In genomic region chrX:129520151-129520550, GRCh38 we compare ENCODE assay signal across 23 cellular contexts. TPM values are rescaled to one million over a fixed set of nuclear protein-coding genes. Genes with fewer than 3 reads are reported as not detected.
A peak's percentile ranks its signal among the peaks of the same experiment; 100 is the strongest.
DNase-seq lines count a peak whose midpoint lies in the region; ATAC-seq and TF ChIP-seq lines count a peak whose summit lies in the region.
"Had no signal": no experiment of that assay in that cellular context is flagged by ENCODE, and none has a peak within 500 bp of the region (broad histone marks: within the 10 kb centered on the region; RNA-seq: fewer than 3 reads in every experiment).

No MANE protein-coding gene starts in this region.

- in situ Hi-C loops in Panc1 (cut with HindIII; ENCODE audit: low pct_unique_long_range_greater_than_20kb, low sequenced_read_pairs): no loop called here

- no peak for TF ChIP-seq EP300 in esophagus muscularis mucosa (IDR thresholded peaks at IDR 0.05)
- TF ChIP-seq EP300 in stomach (IDR thresholded peaks at IDR 0.05): no peak

- H3K27ac Mint-ChIP-seq in nephron progenitor cell: peak overlapping the region; percentile 62
- H3K27ac Mint-ChIP-seq: CD8-positive, alpha-beta T cell had no signal

- peaks cover 34% of the 10 kb centered on the region for H3K4me1 Mint-ChIP-seq in nephron progenitor cell

- TF ChIP-seq POLR2A in esophagus muscularis mucosa (IDR thresholded peaks at IDR 0.05; ENCODE audit: low read depth): no peak
- no peak for TF ChIP-seq POLR2A in stomach (IDR thresholded peaks at IDR 0.05)
- no peak for TF ChIP-seq POLR2A in spleen (IDR thresholded peaks at IDR 0.05)

- no TSS peak for BruUV-seq in Panc1 (replicated peaks; lab: Mats Ljungman, UMichigan)

- no peaks in the 10 kb centered on the region for H3K27me3 ChIP-seq in Panc1 (ENCODE audit: control insufficient read depth, insufficient read depth, low read length)
- no peaks in the 10 kb centered on the region for H3K27me3 ChIP-seq in esophagus muscularis mucosa
- no peaks in the 10 kb centered on the region for H3K27me3 ChIP-seq in stomach
- H3K27me3 ChIP-seq in spleen (replicated peaks in 1 of 7): peaks cover 0 to 26% (median 3%) of the 10 kb centered on the region in 7 donors
- H3K27me3 ChIP-seq: MG63, SJSA1 had no signal

- WGBS in esophagus muscularis mucosa: 53% methylated on average over 3 of the region's 3 CpGs
- WGBS in stomach, 5 donors: 49 to 66% (median 63%) methylated on average over 3 of the region's 3 CpGs
- WGBS in spleen, 5 donors: 65 to 85% (median 78%) methylated on average over 3 of the region's 3 CpGs

- H3K27me3 Mint-ChIP-seq in nephron progenitor cell (ENCODE audit: low read depth, poor library complexity): no peaks in the 10 kb centered on the region

- DNase-seq in Panc1 (ENCODE audit: low read depth, low spot score) (no peak), esophagus muscularis mucosa (ENCODE audit: extremely low spot score) (no peak), nephron progenitor cell (no peak), stomach (no peak), spleen (no peak), SKM-1 treated with dmso at 0.1 percent for 144 hours (lab: John Stamatoyannopoulos, UW; ENCODE audit: unreplicated experiment) (no peak)
- DNase-seq: C1 segment of cervical spinal cord; Caco-2; CD8-positive, alpha-beta T cell; DMS 273 treated with DMSO at 0.1 percent for 48 hours; DMS79; GF-D8; HCEC 1CT; KBM-7; MG63; NCI-H2029 treated with DMSO at 0.1 percent for 48 hours; NCI-H446 treated with DMSO at 0.1 percent for 48 hours; NCI-H526; PC-9; Right ventricle myocardium superior; RPMI8226 had no signal

- H3K9me3 ChIP-seq in Panc1 (ENCODE audit: control insufficient read depth, insufficient read depth, low read depth, low read length): no peaks in the 10 kb centered on the region
- H3K9me3 ChIP-seq in esophagus muscularis mucosa: no peaks in the 10 kb centered on the region
- no peaks in the 10 kb centered on the region for H3K9me3 ChIP-seq in stomach
- H3K9me3 ChIP-seq in spleen: peaks cover 0 to 3% (median 0%) of the 10 kb centered on the region in 8 donors
- H3K9me3 ChIP-seq: Caco-2, MG63, SJSA1 had no signal

- H3K36me3 Mint-ChIP-seq in nephron progenitor cell (ENCODE audit: low read depth): peaks cover 29% of the 10 kb centered on the region
- H3K36me3 Mint-ChIP-seq: CD8-positive, alpha-beta T cell had no signal

- no peak for TF ChIP-seq CTCF in Panc1 (IDR thresholded peaks at IDR 0.05)
- TF ChIP-seq CTCF in esophagus muscularis mucosa (IDR thresholded peaks at IDR 0.05): no peak
- TF ChIP-seq CTCF in nephron progenitor cell (IDR thresholded peaks at IDR 0.05): no peak
- TF ChIP-seq CTCF in stomach (IDR thresholded peaks at IDR 0.05): no peak
- no peak for TF ChIP-seq CTCF in spleen (IDR thresholded peaks at IDR 0.05 in 8 of 11, conservative IDR thresholded peaks at IDR 0.05 in 3 of 11)

- H3K4me3 ChIP-seq in Panc1 (ENCODE audit: low read depth in 2 of 2, low read length in 2 of 2): no peak overlapping the region
- H3K4me3 ChIP-seq in esophagus muscularis mucosa: no peak overlapping the region
- no peak overlapping the region for H3K4me3 ChIP-seq in stomach
- H3K4me3 ChIP-seq in spleen: no peak overlapping the region
- H3K4me3 ChIP-seq: MG63, PC-9, SJSA1 had no signal

- peak overlapping the region; percentile 41; the same call in 1 of the 2 replicates for H3K27ac ChIP-seq in Panc1 (ENCODE audit: low read length)
- peak overlapping the region in 3 of 4 donors; percentile 3 to 94 (median 93) for H3K27ac ChIP-seq in esophagus muscularis mucosa (replicated peaks in 1 of 4)
- H3K27ac ChIP-seq in stomach: no peak overlapping the region
- H3K27ac ChIP-seq in spleen: no peak overlapping the region
- H3K27ac ChIP-seq: PC-9, SJSA1 had no signal

- H3K4me3 Mint-ChIP-seq in nephron progenitor cell: peak overlapping the region; percentile 98
- H3K4me3 Mint-ChIP-seq: CD8-positive, alpha-beta T cell had no signal

- H3K4me1 ChIP-seq in Panc1 (ENCODE audit: control insufficient read depth, insufficient read depth, low read length) (peaks cover 17% of the 10 kb centered on the region), esophagus muscularis mucosa (peaks cover 3 to 38% (median 10%) of the 10 kb centered on the region in 4 donors), stomach (peaks cover 0 to 8% (median 0%) of the 10 kb centered on the region in 4 donors), spleen (peaks cover 0 to 10% (median 0%) of the 10 kb centered on the region in 6 donors)
- H3K4me1 ChIP-seq: Caco-2, SJSA1 had no signal

- intact Hi-C loops in Panc1 (cut with micrococcal nuclease; ENCODE audit: unreplicated experiment) (no loop called here), esophagus muscularis mucosa (cut with DNase I) (no loop called here), stomach (cut with DNase I; ENCODE audit: low total_unique reads) (no loop called here), spleen (cut with DNase I; ENCODE audit: low total_unique reads) (no loop called here)

- POLR2A ChIA-PET in Panc1 (lab: Charles Lee): no interaction called here

- H3K9me3 Mint-ChIP-seq in nephron progenitor cell: peaks cover 3% of the 10 kb centered on the region
- H3K9me3 Mint-ChIP-seq: CD8-positive, alpha-beta T cell had no signal

- CTCF ChIA-PET in Panc1 (lab: Charles Lee): no interaction called here

- peaks cover 9% of the 10 kb centered on the region; the same call in 1 of the 2 replicates for H3K36me3 ChIP-seq in Panc1 (ENCODE audit: control insufficient read depth, insufficient read depth, low read length)
- H3K36me3 ChIP-seq in esophagus muscularis mucosa: peaks cover 3 to 6% (median 4%) of the 10 kb centered on the region in 4 donors
- H3K36me3 ChIP-seq in stomach: peaks cover 0 to 9% (median 3%) of the 10 kb centered on the region in 4 donors
- H3K36me3 ChIP-seq in spleen: peaks cover 0 to 3% (median 0%) of the 10 kb centered on the region in 6 donors
- H3K36me3 ChIP-seq: MG63 had no signal

- ATAC-seq in Panc1 (no peak), HG02798 (IDR thresholded peaks at IDR 0.05; ENCODE audit: poor library complexity, unreplicated experiment) (no peak)
- ATAC-seq: CD8-positive, alpha-beta T cell had no signal

RNA-seq across cellular contexts. Expression of gene SMARCA1, which starts 3.1 kb away (rescaled TPM):
- total RNA-seq in Panc1 (2021; ENCODE audit: unreplicated experiment) (130 TPM), esophagus muscularis mucosa (10 to 100 TPM; 52.2 to 60.6 (median 55.7) TPM), stomach (10 to 100 TPM; 27.4 to 89.8 (median 39.0) TPM), spleen (10 to 100 TPM; 13.3 to 25.3 (median 17.1) TPM)
- 75.1 TPM for polyA plus RNA-seq in Panc1 (2012; ENCODE audit: insufficient read length)
- polyA plus RNA-seq in stomach (10 to 100 TPM in 2 of 3 donors, 1 to 10 TPM in 1; 7.9 to 12.8 (median 12.6) TPM), spleen (1 to 10 TPM; 2.5 to 4.6 (median 3.1) TPM)

RNA-seq across cellular contexts. Expression of gene OCRL, which starts 19.9 kb away (rescaled TPM):
- total RNA-seq in Panc1 (2021; ENCODE audit: unreplicated experiment) (53.7 TPM), esophagus muscularis mucosa (10 to 100 TPM; 41.1 to 62.3 (median 59.8) TPM), stomach (10 to 100 TPM; 17.9 to 36.2 (median 23.6) TPM), spleen (10 to 100 TPM; 10.1 to 16.9 (median 15.3) TPM)
- 29.4 TPM for polyA plus RNA-seq in Panc1 (2012; ENCODE audit: insufficient read length)
- polyA plus RNA-seq in stomach (1 to 10 TPM; 7.9 to 8.4 (median 8.2) TPM), spleen (1 to 10 TPM; 3.2 to 5.4 (median 4.6) TPM)

Comparison
In these comparisons a context has a peak if more than half of its experiments do, and no peak if none do; other contexts are left out.
1. H3K27ac ChIP-seq: peak in Panc1 (single experiment) and esophagus muscularis mucosa (3 of 4); none in stomach (0 of 5) and spleen (0 of 8).